Comparison of ENCODE assay signal across 8 cellular contexts in genomic region chr3:76107935-76108570, GRCh38.
DNase-seq lines count a peak whose midpoint lies in the region; ATAC-seq, FAIRE-seq and TF ChIP-seq lines count a peak whose summit lies in the region.

No MANE protein-coding gene starts in this region.

- H3K4me1 ChIP-seq in Loucy (ENCODE audit: insufficient read depth, low read length, poor library complexity, severe bottlenecking) = no peaks in the 10 kb centered on the region
- H3K4me1 ChIP-seq in GM12878 (ENCODE audit: control insufficient read depth, insufficient read depth, low read length) = no peaks in the 10 kb centered on the region

- no TSS peak for BruUV-seq in GM12878 (replicated peaks; lab: Mats Ljungman, UMichigan)

- H3K4me2 ChIP-seq in Loucy (ENCODE audit: low read depth, low read length, poor library complexity, severe bottlenecking) = no peak overlapping the region
- H3K4me2 ChIP-seq in GM12878 (ENCODE audit: control insufficient read depth, insufficient read depth) = no peak overlapping the region

- H3K4me1 Mint-ChIP-seq in activated CD4-positive, alpha-beta T cell treated with anti-CD3 and anti-CD28 coated beads, Interleukin-2, amount 10 ng/mL, durations not matched to agents 7 days and 5 days = no peaks in the 10 kb centered on the region

- peak; percentile 2 for DNase-seq in activated CD4-positive, alpha-beta T cell treated with anti-CD3 and anti-CD28 coated beads for 48 hours
- DNase-seq in activated CD4-positive, alpha-beta T cell treated with anti-CD3 and anti-CD28 coated beads, Interleukin-2, amount 10 ng/mL, durations not matched to agents 7 days and 5 days = no peak
- DNase-seq in GM12878 (ENCODE audit: low read depth, low spot score) = no peak
- DNase-seq in left lobe of liver (ENCODE audit: low spot score) = no peak
- no peak for DNase-seq in omental fat pad (ENCODE audit: low spot score)
- DNase-seq in activated naive CD4-positive, alpha-beta T cell treated with Interleukin-2 at 50 U/mL for 16 hours = no peak

- H3K9me3 ChIP-seq in Loucy (ENCODE audit: insufficient read depth, low read depth, low read length) = no peaks in the 10 kb centered on the region
- H3K9me3 ChIP-seq in GM12878 (replicated peaks; ENCODE audit: control insufficient read depth, insufficient read depth, low read length) = no peaks in the 10 kb centered on the region

- no peaks in the 10 kb centered on the region for H3K9me3 Mint-ChIP-seq in activated CD4-positive, alpha-beta T cell treated with anti-CD3 and anti-CD28 coated beads, Interleukin-2, amount 10 ng/mL, durations not matched to agents 7 days and 5 days

- H4K20me1 ChIP-seq in Loucy (ENCODE audit: insufficient read depth, low read length, poor library complexity, severe bottlenecking) (no peaks in the 10 kb centered on the region), GM12878 (ENCODE audit: control insufficient read depth, insufficient read depth) (no peaks in the 10 kb centered on the region)

- H3K9me2 ChIP-seq in Loucy (replicated peaks; ENCODE audit: low read depth, low read length) = no peaks in the 10 kb centered on the region

- no peaks in the 10 kb centered on the region for H3K27me3 Mint-ChIP-seq in activated CD4-positive, alpha-beta T cell treated with anti-CD3 and anti-CD28 coated beads, Interleukin-2, amount 10 ng/mL, durations not matched to agents 7 days and 5 days

- no peak overlapping the region for H3K9ac ChIP-seq in Loucy (ENCODE audit: low read depth, low read length, poor library complexity, severe bottlenecking)
- no peak overlapping the region for H3K9ac ChIP-seq in GM12878 (ENCODE audit: control insufficient read depth, insufficient read depth, low read length)

- intact Hi-C loops in GM12878 (cut with micrococcal nuclease; ENCODE audit: unreplicated experiment) = loop anchor here (10.0 kb wide), 1 partner anchor 383 kb away; no protein-coding TSS in a partner anchor

- H3F3A ChIP-seq in Loucy (ENCODE audit: low read depth) = no peaks in the 10 kb centered on the region

- H3K36me3 ChIP-seq in Loucy (ENCODE audit: insufficient read depth, low read length) (no peaks in the 10 kb centered on the region), GM12878 (ENCODE audit: control insufficient read depth in 2 of 2, insufficient read depth in 2 of 2, low read length in 1 of 2) (no peaks in the 10 kb centered on the region)

- no peak for TF ChIP-seq POLR2A in GM12878 (IDR thresholded peaks at IDR 0.05; ENCODE audit: low read depth, low read length)

- under 1% methylated on average over 5 of the region's 5 CpGs for WGBS in GM12878 (ENCODE audit: insufficient coverage, insufficient replicate concordance, low lambda C conversion rate, missing lambda C conversion rate)

- no peak overlapping the region for H3K4me3 Mint-ChIP-seq in activated CD4-positive, alpha-beta T cell treated with anti-CD3 and anti-CD28 coated beads, Interleukin-2, amount 10 ng/mL, durations not matched to agents 7 days and 5 days

- TF ChIP-seq CTCF in Loucy (conservative IDR thresholded peaks at IDR 0.05; ENCODE audit: low read length) (peak; percentile 87), GM12878 (IDR thresholded peaks at IDR 0.05 in 2 of 3, conservative IDR thresholded peaks at IDR 0.05 in 1 of 3; ENCODE audit: control insufficient read depth in 2 of 3, extremely low read depth in 1 of 3, insufficient read depth in 1 of 3, low read depth in 3 of 3, low read length in 3 of 3) (peak; percentile 46 to 55 (median 51)), omental fat pad (IDR thresholded peaks at IDR 0.05) (no peak)

- peak; percentile 56 for TF ChIP-seq RAD21 in GM12878 (IDR thresholded peaks at IDR 0.05; ENCODE audit: insufficient read depth, low read depth, low read length)

- no peaks in the 10 kb centered on the region for H3K79me2 ChIP-seq in Loucy (ENCODE audit: insufficient read depth, low read length)
- H3K79me2 ChIP-seq in GM12878 (ENCODE audit: control insufficient read depth, insufficient read depth, low read length) = no peaks in the 10 kb centered on the region

- POLR2A ChIA-PET in activated CD4-positive, alpha-beta T cell treated with anti-CD3 and anti-CD28 coated beads, Interleukin-2, amount 10 ng/mL, durations not matched to agents 7 days and 5 days (lab: Charles Lee) = no interaction called here
- POLR2A ChIA-PET in GM12878 (lab: Charles Lee) = no interaction called here

- H2AFZ ChIP-seq in Loucy (ENCODE audit: low read length) (no peak overlapping the region), GM12878 (ENCODE audit: control insufficient read depth, low read depth, low read length) (no peak overlapping the region)

- no peak overlapping the region for H3K27ac Mint-ChIP-seq in activated CD4-positive, alpha-beta T cell treated with anti-CD3 and anti-CD28 coated beads, Interleukin-2, amount 10 ng/mL, durations not matched to agents 7 days and 5 days

- ATAC-seq in GM12878 (peak; percentile 51; the same call in 2 of the 3 replicates), left lobe of liver (peak; percentile 86), omental fat pad (ENCODE audit: low FRiP score) (no peak), GM18498 (IDR thresholded peaks at IDR 0.05; ENCODE audit: unreplicated experiment) (no peak)

- RAD21 ChIA-PET in GM12878 (lab: Charles Lee; ENCODE audit: unreplicated experiment) = no interaction called here

- SMC1A ChIA-PET in GM12878 (lab: Charles Lee; ENCODE audit: uncharacterized antibody, unreplicated experiment) = no interaction called here

- no peak for FAIRE-seq in GM12878 (lab: Jason Lieb, UNC)

- H3K36me3 Mint-ChIP-seq in activated CD4-positive, alpha-beta T cell treated with anti-CD3 and anti-CD28 coated beads, Interleukin-2, amount 10 ng/mL, durations not matched to agents 7 days and 5 days (ENCODE audit: low read depth) = no peaks in the 10 kb centered on the region

- CTCF ChIA-PET in activated CD4-positive, alpha-beta T cell treated with anti-CD3 and anti-CD28 coated beads, Interleukin-2, amount 10 ng/mL, durations not matched to agents 7 days and 5 days (lab: Charles Lee) = no interaction called here
- CTCF ChIA-PET in GM12878 (lab: Yijun Ruan, JAX) = interaction anchor here (1.4 kb wide), 1 partner anchor 10 kb away, joined by 4 read pairs; no protein-coding TSS in a partner anchor

- TF ChIP-seq EP300 in GM12878 (IDR thresholded peaks at IDR 0.05; ENCODE audit: borderline replicate concordance in 1 of 2, control insufficient read depth in 1 of 2, low read depth in 2 of 2, low read length in 2 of 2) = no peak

- H3K27me3 ChIP-seq in Loucy (ENCODE audit: insufficient read depth, low read length, poor library complexity, severe bottlenecking) (no peaks in the 10 kb centered on the region), GM12878 (replicated peaks in 1 of 2; ENCODE audit: control insufficient read depth in 2 of 2, insufficient read depth in 2 of 2, low read length in 1 of 2) (no peaks in the 10 kb centered on the region)

- H3K4me3 ChIP-seq in Loucy (ENCODE audit: low read length, poor library complexity, severe bottlenecking) = no peak overlapping the region
- no peak overlapping the region for H3K4me3 ChIP-seq in GM12878

- H3K27ac ChIP-seq in GM12878 (ENCODE audit: control insufficient read depth, insufficient read depth) = no peak overlapping the region

- in situ Hi-C loops in GM12878 (cut with MboI) = no loop called here

TF ChIP-seq in GM12878, 131 proteins besides CTCF, POLR2A, EP300 and RAD21 (continues in another document):
- TF ChIP-seq BRCA1 (IDR thresholded peaks at IDR 0.05; ENCODE audit: low read depth, low read length) (no peak), USF1 (IDR thresholded peaks at IDR 0.05; ENCODE audit: borderline replicate concordance, extremely low read length, insufficient read depth, low read depth, low read length) (no peak), E2F4 (IDR thresholded peaks at IDR 0.05; ENCODE audit: low read depth, low read length) (no peak), JUND (IDR thresholded peaks at IDR 0.05; ENCODE audit: low read depth, low read length) (no peak), IKZF2 (IDR thresholded peaks at IDR 0.05) (no peak), ZBTB33 (IDR thresholded peaks at IDR 0.05) (no peak), HDAC6 (IDR thresholded peaks at IDR 0.05; ENCODE audit: unreplicated experiment) (no peak), ZNF274 (IDR thresholded peaks at IDR 0.05; ENCODE audit: insufficient read depth, insufficient read length) (no peak), HDAC2 (IDR thresholded peaks at IDR 0.05) (no peak)

Comparison
In these comparisons a context has a peak if more than half of its experiments do, and no peak if none do; other contexts are left out.
1. CTCF ChIP-seq: peak in Loucy (single experiment) and GM12878 (3 of 3); none in omental fat pad (0 of 3).
2. ATAC-seq: peak in GM12878 (single experiment) and left lobe of liver (single experiment); none in omental fat pad (single experiment) and GM18498 (single experiment).